In the genomic region with DNA sequence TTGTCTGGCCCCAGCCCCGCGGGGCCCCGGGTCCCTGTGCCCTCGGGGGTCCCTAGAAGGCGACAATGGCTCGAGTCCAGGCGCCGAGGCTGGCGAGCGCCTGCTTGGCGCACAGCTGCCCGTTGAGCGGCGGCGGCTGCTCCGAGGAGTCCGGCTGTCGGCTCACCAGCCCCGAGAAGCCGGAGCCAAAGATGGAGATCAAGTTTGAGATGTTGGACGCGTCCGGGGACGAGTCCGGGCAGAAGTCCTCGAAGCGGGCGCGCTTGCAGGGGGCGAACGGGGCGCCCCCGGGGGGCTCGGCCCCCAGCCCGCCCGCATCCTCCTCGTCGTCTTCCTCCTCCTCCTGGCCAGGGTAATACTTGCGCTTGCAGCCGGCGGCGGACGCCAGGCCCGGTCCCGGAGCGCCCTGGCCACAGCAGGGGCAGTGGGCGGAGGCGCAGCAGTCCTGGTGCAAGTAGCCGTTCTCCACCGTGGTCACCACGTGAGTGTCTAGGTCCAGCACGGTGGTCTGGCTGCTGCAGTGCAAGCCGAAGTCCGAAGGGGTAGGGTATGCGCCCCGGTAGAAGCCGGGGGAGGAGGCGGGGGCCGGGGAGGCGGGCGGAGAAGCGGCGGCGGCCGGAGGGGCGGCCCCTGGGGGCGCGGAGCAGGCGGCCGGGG, we compare ENCODE assay signal across 8 cellular contexts. TPM values are rescaled to one million over a fixed set of nuclear protein-coding genes. Genes with fewer than 3 reads are reported as not detected.
DNase-seq lines count a peak whose midpoint lies in the region; ATAC-seq, FAIRE-seq and TF ChIP-seq lines count a peak whose summit lies in the region.

No MANE protein-coding gene starts in this region.

- H3K36me3 ChIP-seq in NT2/D1 (ENCODE audit: insufficient read depth, insufficient read length, low read length) (peaks cover 6% of the 10 kb centered on the region), mammary epithelial cell (ENCODE audit: insufficient read depth, low read length) (no peaks in the 10 kb centered on the region), HepG2 (replicated peaks in 1 of 2; ENCODE audit: control insufficient read depth in 1 of 2, insufficient read depth in 2 of 2, low read length in 2 of 2) (no peaks in the 10 kb centered on the region)

- POLR2A ChIA-PET in HepG2 (lab: Yijun Ruan, JAX), result interaction anchor here (0.8 to 5.6 kb wide), 13 partner anchors 10 to 448 kb away, joined by 3 to 55 read pairs (median 10); partner anchors contain the start of gene C9orf50

- CTCF ChIA-PET in mammary epithelial cell (lab: Charles Lee; ENCODE audit: low non-redundant PET), result no interaction called here
- CTCF ChIA-PET in HepG2 (lab: Yijun Ruan, JAX; ENCODE audit: low intra/inter-chr PET ratio, low total read pairs), result no interaction called here

- H3K79me2 ChIP-seq in mammary epithelial cell (ENCODE audit: insufficient read depth, low read length), result peaks cover 21% of the 10 kb centered on the region
- peaks cover 5% of the 10 kb centered on the region for H3K79me2 ChIP-seq in HepG2 (ENCODE audit: insufficient read depth, low read length)

- no peak for TF ChIP-seq POLR2A in HepG2 (IDR thresholded peaks at IDR 0.05; ENCODE audit: insufficient read depth in 1 of 2, low read depth in 2 of 2, low read length in 2 of 2)

- H4K20me1 ChIP-seq in mammary epithelial cell (ENCODE audit: insufficient read depth, low read length), result peaks cover 3% of the 10 kb centered on the region
- peaks cover 3% of the 10 kb centered on the region; the same call in 1 of the 2 replicates for H4K20me1 ChIP-seq in HepG2 (ENCODE audit: insufficient read depth, low read length)

- no TSS peak for BruUV-seq in mammary epithelial cell (replicated peaks; lab: Mats Ljungman, UMichigan)
- BruUV-seq in HepG2 (replicated peaks; lab: Mats Ljungman, UMichigan), result TSS peak; percentile 62

- no peak for TF ChIP-seq RAD21 in HepG2 (CRISPR knock-in tag; IDR thresholded peaks at IDR 0.05)

- intact Hi-C loops in mammary epithelial cell (cut with micrococcal nuclease), result loop anchor here (5.0 kb wide), 1 partner anchor 50 kb away; no protein-coding TSS in a partner anchor
- intact Hi-C loops in HepG2 (cut with micrococcal nuclease; ENCODE audit: unreplicated experiment), result loop anchor here (5.0 to 10.0 kb wide), 4 partner anchors 35 to 448 kb away; partner anchors contain the start of genes C9orf50 and NTMT1

- H2AFZ ChIP-seq in mammary epithelial cell (ENCODE audit: low read depth, low read length) (no peak overlapping the region), HepG2 (ENCODE audit: low read length) (no peak overlapping the region)

- ATAC-seq in activated CD4-positive, CD25-positive, alpha-beta regulatory T cell treated with anti-CD3 and anti-CD28 coated beads, Interleukin-2, amount 50 U/mL, for 24 hours, result no peak
- ATAC-seq in HepG2 (no peak), HG02840 (IDR thresholded peaks at IDR 0.05; ENCODE audit: low FRiP score, unreplicated experiment) (no peak)

- H3K4me1 ChIP-seq in NT2/D1 (ENCODE audit: insufficient read depth, insufficient read length) (peaks cover 28% of the 10 kb centered on the region), mammary epithelial cell (ENCODE audit: insufficient read depth, low read length) (peaks cover 32% of the 10 kb centered on the region), HepG2 (ENCODE audit: insufficient read depth, low read length) (peaks cover 59% of the 10 kb centered on the region)

- TF ChIP-seq CTCF in mammary epithelial cell (conservative IDR thresholded peaks at IDR 0.05 in 1 of 2, IDR thresholded peaks at IDR 0.05 in 1 of 2; ENCODE audit: extremely low read depth in 1 of 2, insufficient read depth in 1 of 2, low read depth in 1 of 2, low read length in 2 of 2) (no peak), HepG2 (CRISPR knock-in tag; IDR thresholded peaks at IDR 0.05) (peak; percentile 3; the same call in 1 of the 2 replicates)

- dilution Hi-C loops in mammary epithelial cell (cut with HindIII; ENCODE audit: low sequenced_read_pairs), result no loop called here

- in situ Hi-C loops in mammary epithelial cell (cut with MboI; ENCODE audit: low sequenced_read_pairs in 2 of 2) (loop anchor here in 1 of 2 donors (5.0 to 10.0 kb wide), 2 partner anchors 155 to 438 kb away; no protein-coding TSS in a partner anchor), HepG2 (cut with HindIII; ENCODE audit: extremely low pct_ligation_motif_present, low pct_unique_long_range_greater_than_20kb) (loop anchor here (5.0 to 10.0 kb wide), 3 partner anchors 35 to 438 kb away; no protein-coding TSS in a partner anchor)

- TF ChIP-seq EP300 in HepG2 (IDR thresholded peaks at IDR 0.05; ENCODE audit: low read depth in 2 of 2, low read length in 2 of 2) (no peak), HepG2 (CRISPR knock-in tag; IDR thresholded peaks at IDR 0.05; ENCODE audit: borderline replicate concordance) (no peak)

- H3K4me2 ChIP-seq in mammary epithelial cell (ENCODE audit: insufficient read depth, low read depth, low read length) (peak overlapping the region; percentile 94), HepG2 (ENCODE audit: low read depth, low read length) (peak overlapping the region; percentile 94)

- H3K27me3 ChIP-seq in NT2/D1 (ENCODE audit: insufficient read depth, insufficient read length) (peaks cover 51% of the 10 kb centered on the region), mammary epithelial cell (ENCODE audit: insufficient read depth, low read length) (no peaks in the 10 kb centered on the region), HepG2 (ENCODE audit: control insufficient read depth in 1 of 2, insufficient read depth in 2 of 2, low read length in 2 of 2) (peaks cover 11 to 46% of the 10 kb centered on the region in 2 experiments)

- 0% methylated on average over 6 of the region's 70 CpGs for WGBS in mammary epithelial cell (ENCODE audit: low coverage, missing lambda C conversion rate)
- under 1% methylated on average over 26 of the region's 70 CpGs for WGBS in HepG2 (ENCODE audit: low lambda C conversion rate)

- H3K4me3 ChIP-seq in NT2/D1 (ENCODE audit: insufficient read length, low read depth) (peak overlapping the region; percentile 85), mammary epithelial cell (replicated peaks in 1 of 3; ENCODE audit: insufficient read depth in 1 of 3, low read depth in 2 of 3, low read length in 3 of 3) (peak overlapping the region; percentile 89 to 97 (median 97)), HepG2 (replicated peaks in 1 of 3; ENCODE audit: insufficient read depth in 1 of 3, low read depth in 2 of 3, low read length in 3 of 3) (peak overlapping the region; percentile 83 to 93 (median 90))

- no peaks in the 10 kb centered on the region for H3K9me3 ChIP-seq in NT2/D1 (ENCODE audit: insufficient read depth, low read length)
- no peaks in the 10 kb centered on the region for H3K9me3 ChIP-seq in mammary epithelial cell (replicated peaks; ENCODE audit: insufficient read depth, low read length)
- H3K9me3 ChIP-seq in HepG2 (ENCODE audit: low read length), result no peaks in the 10 kb centered on the region

- FAIRE-seq in HepG2 (lab: Jason Lieb, UNC) (no peak), HTR-8/SVneo (lab: Jason Lieb, UNC) (no peak)

- H3K27ac ChIP-seq in mammary epithelial cell (ENCODE audit: insufficient read depth, low read depth, low read length) (peak overlapping the region; percentile 64), HepG2 (ENCODE audit: extremely low read length, insufficient read depth, low read length) (peak overlapping the region; percentile 82), substantia nigra (ENCODE audit: low read depth, low read length, poor library complexity, severe bottlenecking) (peak overlapping the region; percentile 89)

- DNase-seq in activated CD4-positive, CD25-positive, alpha-beta regulatory T cell treated with anti-CD3 and anti-CD28 coated beads, Interleukin-2, amount 50 U/mL, for 72 hours, result peak; percentile 46
- DNase-seq in NT2/D1 (ENCODE audit: low read depth, low spot score) (no peak), mammary epithelial cell (peak; percentile 49), HepG2 (ENCODE audit: low spot score) (no peak), substantia nigra (lab: John Stamatoyannopoulos, UW) (peak in 19 of 49 donors; percentile 9 to 64 (median 39)), HTR-8/SVneo (ENCODE audit: insufficient read length, low spot score) (no peak)

- H3K9ac ChIP-seq in NT2/D1 (ENCODE audit: insufficient read length, low read depth) (peak overlapping the region; percentile 93), mammary epithelial cell (ENCODE audit: insufficient read depth, low read length) (peak overlapping the region; percentile 73), HepG2 (ENCODE audit: insufficient read depth, low read depth, low read length) (peak overlapping the region; percentile 78)

TF ChIP-seq in HepG2, 621 proteins besides CTCF, POLR2A, EP300 and RAD21 (continues in another document):
- TF ChIP-seq HIVEP1 (CRISPR knock-in tag; IDR thresholded peaks at IDR 0.05), result peak; percentile 60
- peak; percentile 72 for TF ChIP-seq RBFOX2 (IDR thresholded peaks at IDR 0.05; ENCODE audit: low read depth, low read length)

RNA-seq across cellular contexts. Expression of gene IER5L, which starts 1.1 kb away (rescaled TPM):
- total RNA-seq in mammary epithelial cell (10 to 100 TPM; 13.5 to 34.2 TPM), HepG2 (2016; rRNA removed; fragmentation: Illumina TruSeq; extraction: Trizol) (2.5 and 3.3 TPM in 2 replicates)
- polyA plus RNA-seq in mammary epithelial cell (7.0 TPM), HepG2 (2011; rRNA removed) (1.8 and 3.6 TPM in 2 replicates)
- polyA minus RNA-seq in mammary epithelial cell, result 1.4 TPM
- 2.4 and 2.5 TPM in 2 replicates for total RNA-seq in HepG2 (2016; cell fraction: cytosol; rRNA removed; fragmentation: Illumina TruSeq; extraction: Trizol; ENCODE audit: low read depth)
- 2.6 and 3.2 TPM in 2 replicates for total RNA-seq in HepG2 (2016; cell fraction: insoluble cytoplasmic fraction; rRNA removed; fragmentation: Illumina TruSeq; extraction: Trizol)
- total RNA-seq in HepG2 (2016; cell fraction: membrane; rRNA removed; fragmentation: Illumina TruSeq; extraction: Trizol), result 2.0 and 2.7 TPM in 2 replicates
- 0.84 and 1.2 TPM in 2 replicates for total RNA-seq in HepG2 (2016; cell fraction: nucleus; rRNA removed; fragmentation: Illumina TruSeq; extraction: Trizol)
- polyA plus RNA-seq in HepG2 (2011; cell fraction: cytosol; rRNA removed), result 2.1 and 3.1 TPM in 2 replicates
- 4.4 and 4.5 TPM in 2 replicates for polyA plus RNA-seq in HepG2 (2011; cell fraction: nucleus; rRNA removed)
- polyA plus RNA-seq in HepG2 (2012), result 1.5 and 2.6 TPM in 2 replicates
- polyA plus RNA-seq in HepG2 (2016; cell fraction: cytosol; fragmentation: Illumina TruSeq; extraction: Trizol; ENCODE audit: low read depth), result 0.59 and 0.61 TPM in 2 replicates
- 2.2 and 2.5 TPM in 2 replicates for polyA plus RNA-seq in HepG2 (2016; cell fraction: insoluble cytoplasmic fraction; fragmentation: Illumina TruSeq; extraction: Trizol; ENCODE audit: low read depth)
- 0.52 and 0.74 TPM in 2 replicates for polyA plus RNA-seq in HepG2 (2016; cell fraction: membrane; fragmentation: Illumina TruSeq; extraction: Trizol; ENCODE audit: low read depth)
- 1.3 and 2.1 TPM in 2 replicates for polyA plus RNA-seq in HepG2 (2016; cell fraction: nucleus; fragmentation: Illumina TruSeq; extraction: Trizol; ENCODE audit: insufficient read depth, low read depth)
- 5.5 and 12.0 TPM in 2 replicates for polyA minus RNA-seq in HepG2 (2011; rRNA and poly(A)+ RNA removed; ENCODE audit: low replicate concordance)
- polyA minus RNA-seq in HepG2 (2011; cell fraction: cytosol; rRNA and poly(A)+ RNA removed), result 5.6 and 6.2 TPM in 2 replicates
- polyA minus RNA-seq in HepG2 (2011; cell fraction: nucleus; rRNA and poly(A)+ RNA removed), result 1.2 and 1.9 TPM in 2 replicates

Comparison
In these comparisons a context has a peak if more than half of its experiments do, and no peak if none do; other contexts are left out.
1. DNase-seq: peak in activated CD4-positive, CD25-positive, alpha-beta regulatory T cell treated with anti-CD3 and anti-CD28 coated beads, Interleukin-2, amount 50 U/mL, for 72 hours (single experiment) and mammary epithelial cell (single experiment); none in NT2/D1 (single experiment), HepG2 (single experiment) and HTR-8/SVneo (single experiment).
2. Peak in every context shown above with its lines, with median percentiles within 50 percentile points of each other: H3K4me3 ChIP-seq, H3K9ac ChIP-seq and H3K27ac ChIP-seq.